ENCODE assay signal across 7 cellular contexts in the genomic region with DNA sequence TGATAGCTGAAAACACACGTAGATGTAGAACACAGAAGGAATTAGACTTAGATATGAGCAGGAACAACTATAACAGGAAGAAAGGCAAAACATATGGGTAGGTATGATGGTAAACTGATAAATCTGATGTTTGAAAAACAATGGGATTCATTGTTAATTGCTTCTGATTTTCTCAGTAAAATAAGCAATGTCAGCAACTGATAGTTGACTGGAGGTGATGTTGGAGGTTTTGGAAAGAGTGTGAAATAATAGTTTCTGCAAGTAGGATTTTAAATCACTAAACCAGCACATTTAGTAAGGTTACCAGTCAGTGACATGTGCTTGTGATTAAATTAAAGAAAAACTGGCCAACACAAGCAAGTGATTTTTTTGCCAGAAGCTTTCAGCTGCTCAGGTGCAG.
"Had no signal": no experiment of that assay in that cellular context is flagged by ENCODE, and none has a peak within 500 bp of the region (broad histone marks: within the 10 kb centered on the region; RNA-seq: fewer than 3 reads in every experiment).

No MANE protein-coding gene starts in this region.

- DNase-seq: GDM1, GF-D8 had no signal

- H3K4me3 ChIP-seq: GM12878 had no signal

- FAIRE-seq: G401.6, GM12878, GM12891, GM18507, GM19239 had no signal

- ATAC-seq: GM12878 had no signal
